ENCODE assay signal across 33 cellular contexts in genomic region chr12:87597114-87597513, GRCh38.
"Had no signal": no experiment of that assay in that cellular context is flagged by ENCODE, and none has a peak within 500 bp of the region (broad histone marks: within the 10 kb centered on the region; RNA-seq: fewer than 3 reads in every experiment).

No MANE protein-coding gene starts in this region.

- H3K27me3 Mint-ChIP-seq: activated B cell treated with CpG ODN at 0.5 μM for 24 hours; activated CD4-positive, alpha-beta memory T cell treated with anti-CD3 and anti-CD28 coated beads for 36 hours; activated CD4-positive, alpha-beta T cell treated with anti-CD3 and anti-CD28 coated beads, Interleukin-2, amount 10 ng/mL, durations not matched to agents 24 days and 14 days; activated CD8-positive, alpha-beta T cell treated with anti-CD3 and anti-CD28 coated beads for 36 hours; activated naive CD8-positive, alpha-beta T cell treated with anti-CD3 and anti-CD28 coated beads for 36 hours; activated T-cell treated with anti-CD3 and anti-CD28 coated beads, Interleukin-2, amount 50 U/mL, for 24 hours had no signal

- H3K9me3 ChIP-seq: adrenal gland, body of pancreas, breast epithelium had no signal

- H3K27ac Mint-ChIP-seq: activated B cell treated with CpG ODN at 0.5 μM for 24 hours; activated CD4-positive, alpha-beta memory T cell treated with anti-CD3 and anti-CD28 coated beads for 36 hours; activated CD4-positive, alpha-beta T cell treated with anti-CD3 and anti-CD28 coated beads, Interleukin-2, amount 10 ng/mL, durations not matched to agents 24 days and 14 days; activated CD8-positive, alpha-beta T cell treated with anti-CD3 and anti-CD28 coated beads for 36 hours; activated naive CD4-positive, alpha-beta T cell treated with anti-CD3 and anti-CD28 coated beads for 36 hours; activated naive CD4-positive, alpha-beta T cell treated with anti-CD3 and anti-CD28 coated beads, Interleukin-2, amount 50 U/mL, for 72 hours; activated naive CD8-positive, alpha-beta T cell treated with anti-CD3 and anti-CD28 coated beads for 36 hours; activated T-cell treated with anti-CD3 and anti-CD28 coated beads, Interleukin-2, amount 50 U/mL, for 24 hours; T-helper 1 cell treated with Interleukin-12 subunit alpha and Interleukin-12 subunit beta and Interleukin-4 antibody, amounts not matched to agents 30 μg/mL and 1 μg/mL, for 36 hours; T-helper 2 cell treated with Interferon-gamma antibody and Interleukin-4, amounts not matched to agents 5 μg/mL and 100 μg/mL, for 36 hours had no signal

- FAIRE-seq: astrocyte, TTC549 had no signal

- H3K4me1 Mint-ChIP-seq: activated B cell treated with CpG ODN at 0.5 μM for 24 hours; activated CD4-positive, alpha-beta T cell treated with anti-CD3 and anti-CD28 coated beads, Interleukin-2, amount 10 ng/mL, durations not matched to agents 24 days and 14 days; activated naive CD8-positive, alpha-beta T cell treated with anti-CD3 and anti-CD28 coated beads for 36 hours had no signal

- H3K27ac ChIP-seq: adrenal gland, body of pancreas, brain microvascular endothelial cell, breast epithelium, VCaP had no signal

- H3K4me3 ChIP-seq: adrenal gland, body of pancreas, breast epithelium had no signal

- H3K4me3 Mint-ChIP-seq: activated B cell treated with CpG ODN at 0.5 μM for 24 hours; activated CD4-positive, alpha-beta memory T cell treated with anti-CD3 and anti-CD28 coated beads for 36 hours; activated CD4-positive, alpha-beta T cell treated with anti-CD3 and anti-CD28 coated beads, Interleukin-2, amount 10 ng/mL, durations not matched to agents 24 days and 14 days; activated CD8-positive, alpha-beta T cell treated with anti-CD3 and anti-CD28 coated beads for 36 hours; activated naive CD4-positive, alpha-beta T cell treated with anti-CD3 and anti-CD28 coated beads for 36 hours; activated naive CD8-positive, alpha-beta T cell treated with anti-CD3 and anti-CD28 coated beads for 36 hours; activated T-cell treated with anti-CD3 and anti-CD28 coated beads, Interleukin-2, amount 50 U/mL, for 24 hours; T-helper 1 cell treated with Interleukin-12 subunit alpha and Interleukin-12 subunit beta and Interleukin-4 antibody, amounts not matched to agents 30 μg/mL and 1 μg/mL, for 36 hours; T-helper 2 cell treated with Interferon-gamma antibody and Interleukin-4, amounts not matched to agents 5 μg/mL and 100 μg/mL, for 36 hours had no signal

- H3K4me1 ChIP-seq: adrenal gland, body of pancreas, breast epithelium had no signal

- H3K36me3 ChIP-seq: adrenal gland, brain microvascular endothelial cell, breast epithelium had no signal

- H3K27me3 ChIP-seq: adrenal gland, body of pancreas, brain microvascular endothelial cell, breast epithelium had no signal

- ATAC-seq: activated CD8-positive, alpha-beta T cell treated with anti-CD3 and anti-CD28 coated beads for 36 hours; activated naive CD4-positive, alpha-beta T cell treated with anti-CD3 and anti-CD28 coated beads, Interleukin-2, amount 50 U/mL, for 72 hours; body of pancreas had no signal

- H3K9me3 Mint-ChIP-seq: activated B cell treated with CpG ODN at 0.5 μM for 24 hours; activated CD4-positive, alpha-beta T cell treated with anti-CD3 and anti-CD28 coated beads, Interleukin-2, amount 10 ng/mL, durations not matched to agents 24 days and 14 days; activated naive CD4-positive, alpha-beta T cell treated with anti-CD3 and anti-CD28 coated beads for 36 hours; activated naive CD4-positive, alpha-beta T cell treated with anti-CD3 and anti-CD28 coated beads, Interleukin-2, amount 50 U/mL, for 72 hours; activated naive CD8-positive, alpha-beta T cell treated with anti-CD3 and anti-CD28 coated beads for 36 hours; T-helper 1 cell treated with Interleukin-12 subunit alpha and Interleukin-12 subunit beta and Interleukin-4 antibody, amounts not matched to agents 30 μg/mL and 1 μg/mL, for 36 hours had no signal

- DNase-seq: activated B cell treated with CpG ODN at 0.5 μM for 24 hours; activated CD4-positive, alpha-beta memory T cell treated with anti-CD3 and anti-CD28 coated beads for 36 hours; activated CD4-positive, alpha-beta T cell treated with anti-CD3 and anti-CD28 coated beads for 4 hours; activated CD4-positive, alpha-beta T cell treated with anti-CD3 and anti-CD28 coated beads, Interleukin-2, amount 10 ng/mL, durations not matched to agents 24 days and 14 days; activated CD4-positive, alpha-beta T cell treated with anti-CD3 and anti-CD28 coated beads, Interleukin-2, amount 50 U/mL, for 1 hour; activated CD4-positive, alpha-beta T cell treated with anti-CD3 and anti-CD28 coated beads, Interleukin-2, amount 50 U/mL, for 4 hours; activated CD4-positive, CD25-positive, alpha-beta regulatory T cell treated with anti-CD3 and anti-CD28 coated beads, Interleukin-2, amount 50 U/mL, for 72 hours; activated CD8-positive, alpha-beta memory T cell treated with anti-CD3 and anti-CD28 coated beads, Interleukin-2, amount 50 U/mL, for 4 hours; activated CD8-positive, alpha-beta T cell treated with anti-CD3 and anti-CD28 coated beads for 36 hours; activated effector memory CD4-positive, alpha-beta T cell treated with anti-CD3 and anti-CD28 coated beads, Interleukin-2, amount 50 U/mL, for 16 hours; activated gamma-delta T cell treated with Interleukin-2 at 50 U/mL for 16 hours; activated naive CD4-positive, alpha-beta T cell; activated naive CD4-positive, alpha-beta T cell treated with anti-CD3 and anti-CD28 coated beads for 36 hours; activated naive CD4-positive, alpha-beta T cell treated with anti-CD3 and anti-CD28 coated beads, Interleukin-2, amount 50 U/mL, for 16 hours; activated naive CD8-positive, alpha-beta T cell treated with anti-CD3 and anti-CD28 coated beads for 36 hours; activated T-cell treated with anti-CD3 and anti-CD28 coated beads, Interleukin-2, amount 50 U/mL, for 24 hours; activated T-cell treated with anti-CD3 and anti-CD28 coated beads, Interleukin-2, amount 50 U/mL, for 48 hours; adrenal gland; amniotic stem cell; aorta; body of pancreas; brain microvascular endothelial cell; central memory CD4-positive, alpha-beta T cell; T-helper 1 cell; T-helper 2 cell; T-helper 9 cell had no signal

- H3K36me3 Mint-ChIP-seq: activated CD4-positive, alpha-beta memory T cell treated with anti-CD3 and anti-CD28 coated beads for 36 hours; activated naive CD4-positive, alpha-beta T cell treated with anti-CD3 and anti-CD28 coated beads, Interleukin-2, amount 50 U/mL, for 72 hours; activated naive CD8-positive, alpha-beta T cell treated with anti-CD3 and anti-CD28 coated beads for 36 hours had no signal
